ENCODE assay signal across 2 cellular contexts in the genomic region with DNA sequence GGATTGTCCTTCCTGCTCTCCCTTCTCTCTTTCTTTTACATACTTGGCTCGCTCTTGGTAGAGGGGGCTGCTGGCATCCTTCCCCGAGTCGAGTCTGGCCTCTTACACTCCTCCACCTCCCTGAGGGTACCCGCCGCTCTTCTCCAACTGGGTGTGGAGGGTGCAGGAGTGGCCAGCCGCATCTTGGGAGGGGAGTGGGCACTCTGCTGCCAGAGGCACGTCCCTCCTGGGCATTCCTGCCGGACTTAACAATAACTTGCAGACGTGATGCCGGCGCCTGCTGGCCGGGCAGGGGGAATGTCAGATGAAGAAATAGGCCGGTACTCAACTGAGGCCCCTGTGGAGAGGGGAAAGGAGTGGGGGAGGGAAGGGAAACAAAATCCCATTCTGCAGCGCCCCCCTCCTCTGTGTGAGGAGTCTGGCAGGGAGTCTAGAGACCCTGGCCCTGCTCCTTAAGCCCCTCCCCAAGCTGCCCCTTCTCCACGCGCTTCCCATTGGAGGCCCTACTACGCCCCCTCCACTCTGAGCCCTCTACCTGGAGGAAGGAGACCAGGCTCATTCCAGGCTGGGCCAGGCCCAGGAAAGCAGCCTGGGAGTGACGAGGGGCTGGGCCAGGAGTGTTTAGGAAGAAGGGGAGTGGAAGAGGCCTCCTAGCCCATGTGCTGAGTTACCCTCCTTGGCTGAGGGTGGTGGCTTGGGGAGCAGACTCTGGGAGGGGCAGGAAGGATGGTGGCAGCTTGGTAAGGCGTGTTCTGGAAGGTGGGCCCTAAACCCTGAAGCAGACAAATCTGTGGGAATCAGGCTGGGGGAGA.
TF ChIP-seq lines count a peak whose summit lies in the region.

No MANE protein-coding gene starts in this region.

TF ChIP-seq in liver, 16 proteins besides CTCF, POLR2A, EP300 and RAD21 (continued from another document):
- TF ChIP-seq, protein P1, sequence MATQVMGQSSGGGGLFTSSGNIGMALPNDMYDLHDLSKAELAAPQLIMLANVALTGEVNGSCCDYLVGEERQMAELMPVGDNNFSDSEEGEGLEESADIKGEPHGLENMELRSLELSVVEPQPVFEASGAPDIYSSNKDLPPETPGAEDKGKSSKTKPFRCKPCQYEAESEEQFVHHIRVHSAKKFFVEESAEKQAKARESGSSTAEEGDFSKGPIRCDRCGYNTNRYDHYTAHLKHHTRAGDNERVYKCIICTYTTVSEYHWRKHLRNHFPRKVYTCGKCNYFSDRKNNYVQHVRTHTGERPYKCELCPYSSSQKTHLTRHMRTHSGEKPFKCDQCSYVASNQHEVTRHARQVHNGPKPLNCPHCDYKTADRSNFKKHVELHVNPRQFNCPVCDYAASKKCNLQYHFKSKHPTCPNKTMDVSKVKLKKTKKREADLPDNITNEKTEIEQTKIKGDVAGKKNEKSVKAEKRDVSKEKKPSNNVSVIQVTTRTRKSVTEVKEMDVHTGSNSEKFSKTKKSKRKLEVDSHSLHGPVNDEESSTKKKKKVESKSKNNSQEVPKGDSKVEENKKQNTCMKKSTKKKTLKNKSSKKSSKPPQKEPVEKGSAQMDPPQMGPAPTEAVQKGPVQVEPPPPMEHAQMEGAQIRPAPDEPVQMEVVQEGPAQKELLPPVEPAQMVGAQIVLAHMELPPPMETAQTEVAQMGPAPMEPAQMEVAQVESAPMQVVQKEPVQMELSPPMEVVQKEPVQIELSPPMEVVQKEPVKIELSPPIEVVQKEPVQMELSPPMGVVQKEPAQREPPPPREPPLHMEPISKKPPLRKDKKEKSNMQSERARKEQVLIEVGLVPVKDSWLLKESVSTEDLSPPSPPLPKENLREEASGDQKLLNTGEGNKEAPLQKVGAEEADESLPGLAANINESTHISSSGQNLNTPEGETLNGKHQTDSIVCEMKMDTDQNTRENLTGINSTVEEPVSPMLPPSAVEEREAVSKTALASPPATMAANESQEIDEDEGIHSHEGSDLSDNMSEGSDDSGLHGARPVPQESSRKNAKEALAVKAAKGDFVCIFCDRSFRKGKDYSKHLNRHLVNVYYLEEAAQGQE (IDR thresholded peaks at IDR 0.05): no peak
- no peak for TF ChIP-seq JUND (IDR thresholded peaks at IDR 0.05)
- no peak for TF ChIP-seq GABPA (IDR thresholded peaks at IDR 0.05 in 1 of 2, conservative IDR thresholded peaks at IDR 0.05 in 1 of 2)
- TF ChIP-seq, protein P2, sequence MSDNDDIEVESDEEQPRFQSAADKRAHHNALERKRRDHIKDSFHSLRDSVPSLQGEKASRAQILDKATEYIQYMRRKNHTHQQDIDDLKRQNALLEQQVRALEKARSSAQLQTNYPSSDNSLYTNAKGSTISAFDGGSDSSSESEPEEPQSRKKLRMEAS (IDR thresholded peaks at IDR 0.05): no peak
- TF ChIP-seq, protein P3, sequence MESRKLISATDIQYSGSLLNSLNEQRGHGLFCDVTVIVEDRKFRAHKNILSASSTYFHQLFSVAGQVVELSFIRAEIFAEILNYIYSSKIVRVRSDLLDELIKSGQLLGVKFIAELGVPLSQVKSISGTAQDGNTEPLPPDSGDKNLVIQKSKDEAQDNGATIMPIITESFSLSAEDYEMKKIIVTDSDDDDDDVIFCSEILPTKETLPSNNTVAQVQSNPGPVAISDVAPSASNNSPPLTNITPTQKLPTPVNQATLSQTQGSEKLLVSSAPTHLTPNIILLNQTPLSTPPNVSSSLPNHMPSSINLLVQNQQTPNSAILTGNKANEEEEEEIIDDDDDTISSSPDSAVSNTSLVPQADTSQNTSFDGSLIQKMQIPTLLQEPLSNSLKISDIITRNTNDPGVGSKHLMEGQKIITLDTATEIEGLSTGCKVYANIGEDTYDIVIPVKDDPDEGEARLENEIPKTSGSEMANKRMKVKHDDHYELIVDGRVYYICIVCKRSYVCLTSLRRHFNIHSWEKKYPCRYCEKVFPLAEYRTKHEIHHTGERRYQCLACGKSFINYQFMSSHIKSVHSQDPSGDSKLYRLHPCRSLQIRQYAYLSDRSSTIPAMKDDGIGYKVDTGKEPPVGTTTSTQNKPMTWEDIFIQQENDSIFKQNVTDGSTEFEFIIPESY (IDR thresholded peaks at IDR 0.05): no peak
- TF ChIP-seq, protein P4, sequence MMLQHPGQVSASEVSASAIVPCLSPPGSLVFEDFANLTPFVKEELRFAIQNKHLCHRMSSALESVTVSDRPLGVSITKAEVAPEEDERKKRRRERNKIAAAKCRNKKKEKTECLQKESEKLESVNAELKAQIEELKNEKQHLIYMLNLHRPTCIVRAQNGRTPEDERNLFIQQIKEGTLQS (IDR thresholded peaks at IDR 0.05): no peak
- TF ChIP-seq FOXA2 (IDR thresholded peaks at IDR 0.05): no peak
- no peak for TF ChIP-seq YY1 (IDR thresholded peaks at IDR 0.05)
- no peak for TF ChIP-seq HNF4A (conservative IDR thresholded peaks at IDR 0.05)
- TF ChIP-seq EGR1 (IDR thresholded peaks at IDR 0.05; ENCODE audit: low read depth in 2 of 2): no peak

TF ChIP-seq in HepG2, 621 proteins besides CTCF, POLR2A, EP300 and RAD21 (continued from another document):
- TF ChIP-seq NFE2 (CRISPR knock-in tag; IDR thresholded peaks at IDR 0.05): no peak
- TF ChIP-seq, protein P5, sequence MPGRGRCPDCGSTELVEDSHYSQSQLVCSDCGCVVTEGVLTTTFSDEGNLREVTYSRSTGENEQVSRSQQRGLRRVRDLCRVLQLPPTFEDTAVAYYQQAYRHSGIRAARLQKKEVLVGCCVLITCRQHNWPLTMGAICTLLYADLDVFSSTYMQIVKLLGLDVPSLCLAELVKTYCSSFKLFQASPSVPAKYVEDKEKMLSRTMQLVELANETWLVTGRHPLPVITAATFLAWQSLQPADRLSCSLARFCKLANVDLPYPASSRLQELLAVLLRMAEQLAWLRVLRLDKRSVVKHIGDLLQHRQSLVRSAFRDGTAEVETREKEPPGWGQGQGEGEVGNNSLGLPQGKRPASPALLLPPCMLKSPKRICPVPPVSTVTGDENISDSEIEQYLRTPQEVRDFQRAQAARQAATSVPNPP (CRISPR knock-in tag; IDR thresholded peaks at IDR 0.05): no peak
- no peak for TF ChIP-seq ZKSCAN1 (IDR thresholded peaks at IDR 0.05; ENCODE audit: low read length)
- no peak for TF ChIP-seq ZNF7 (CRISPR knock-in tag; IDR thresholded peaks at IDR 0.05)
- TF ChIP-seq ZNF644 (CRISPR knock-in tag; IDR thresholded peaks at IDR 0.05; ENCODE audit: low read depth): no peak
- TF ChIP-seq HNRNPK (IDR thresholded peaks at IDR 0.05; ENCODE audit: low read depth, low read length, poor library complexity, severe bottlenecking): no peak
- no peak for TF ChIP-seq KLF6 (CRISPR knock-in tag; IDR thresholded peaks at IDR 0.05)
- TF ChIP-seq, protein P6, sequence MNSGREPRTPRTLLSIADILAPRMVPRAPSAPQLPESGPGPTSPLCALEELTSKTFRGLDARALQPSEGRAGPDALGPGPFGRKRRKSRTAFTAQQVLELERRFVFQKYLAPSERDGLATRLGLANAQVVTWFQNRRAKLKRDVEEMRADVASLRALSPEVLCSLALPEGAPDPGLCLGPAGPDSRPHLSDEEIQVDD (CRISPR knock-in tag; IDR thresholded peaks at IDR 0.05; ENCODE audit: borderline replicate concordance): no peak
- TF ChIP-seq, protein P7, sequence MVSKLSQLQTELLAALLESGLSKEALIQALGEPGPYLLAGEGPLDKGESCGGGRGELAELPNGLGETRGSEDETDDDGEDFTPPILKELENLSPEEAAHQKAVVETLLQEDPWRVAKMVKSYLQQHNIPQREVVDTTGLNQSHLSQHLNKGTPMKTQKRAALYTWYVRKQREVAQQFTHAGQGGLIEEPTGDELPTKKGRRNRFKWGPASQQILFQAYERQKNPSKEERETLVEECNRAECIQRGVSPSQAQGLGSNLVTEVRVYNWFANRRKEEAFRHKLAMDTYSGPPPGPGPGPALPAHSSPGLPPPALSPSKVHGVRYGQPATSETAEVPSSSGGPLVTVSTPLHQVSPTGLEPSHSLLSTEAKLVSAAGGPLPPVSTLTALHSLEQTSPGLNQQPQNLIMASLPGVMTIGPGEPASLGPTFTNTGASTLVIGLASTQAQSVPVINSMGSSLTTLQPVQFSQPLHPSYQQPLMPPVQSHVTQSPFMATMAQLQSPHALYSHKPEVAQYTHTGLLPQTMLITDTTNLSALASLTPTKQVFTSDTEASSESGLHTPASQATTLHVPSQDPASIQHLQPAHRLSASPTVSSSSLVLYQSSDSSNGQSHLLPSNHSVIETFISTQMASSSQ (IDR thresholded peaks at IDR 0.05; ENCODE audit: low read depth): no peak
- TF ChIP-seq, protein P7 (CRISPR knock-in tag; IDR thresholded peaks at IDR 0.05; ENCODE audit: borderline replicate concordance): no peak
- TF ChIP-seq HOXA5 (CRISPR knock-in tag; IDR thresholded peaks at IDR 0.05): no peak
- TF ChIP-seq NR2F6 (IDR thresholded peaks at IDR 0.05): no peak
- no peak for TF ChIP-seq NR2F6 (CRISPR knock-in tag; IDR thresholded peaks at IDR 0.05)
- no peak for TF ChIP-seq ZFX (CRISPR knock-in tag; IDR thresholded peaks at IDR 0.05; ENCODE audit: low read depth)
- TF ChIP-seq SAFB2 (CRISPR knock-in tag; IDR thresholded peaks at IDR 0.05; ENCODE audit: borderline replicate concordance, low read depth): no peak
